Comparison of ENCODE assay signal across 1 cellular context in genomic region chr1:64925594-64925993, GRCh38.
TF ChIP-seq lines count a peak whose summit lies in the region.

No MANE protein-coding gene starts in this region.

TF ChIP-seq in liver, 16 proteins besides CTCF, POLR2A, EP300 and RAD21 (continued from another document):
- no peak for TF ChIP-seq REST (IDR thresholded peaks at IDR 0.05)
